In the genomic region with DNA sequence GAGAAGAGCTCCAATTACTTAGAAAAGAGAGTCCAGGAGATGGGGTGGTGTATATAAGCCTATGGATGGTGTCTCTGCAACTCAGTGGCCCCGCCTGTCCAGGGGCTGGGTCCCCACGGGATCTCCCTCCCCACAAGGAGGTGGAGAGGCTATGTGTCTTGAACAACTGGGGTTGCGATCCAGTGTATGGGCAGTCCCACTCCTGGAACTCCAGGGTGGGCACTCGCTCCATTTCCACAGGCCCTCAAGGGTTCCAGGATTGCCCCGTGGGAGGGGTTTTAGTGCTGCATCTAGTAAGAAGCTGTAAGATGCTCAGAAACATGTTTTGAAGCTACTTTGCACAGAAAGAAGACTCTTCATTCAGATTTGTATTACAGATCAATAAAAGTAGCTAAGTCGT, we compare ENCODE assay signal across 8 cellular contexts. TPM values are rescaled to one million over a fixed set of nuclear protein-coding genes. Genes with fewer than 3 reads are reported as not detected.
DNase-seq lines count a peak whose midpoint lies in the region; ATAC-seq and TF ChIP-seq lines count a peak whose summit lies in the region.

No MANE protein-coding gene starts in this region.

- ATAC-seq in GM19023 (IDR thresholded peaks at IDR 0.05; ENCODE audit: unreplicated experiment) = peak; percentile 19
- peak; percentile 12 for ATAC-seq in memory B cell (ENCODE audit: low read depth)

- H3K27ac ChIP-seq in caudate nucleus (ENCODE audit: low read depth, low read length) = peak overlapping the region; percentile 84

- no peak for TF ChIP-seq CTCF in NB4 (IDR thresholded peaks at IDR 0.05; ENCODE audit: low read depth, low read length)
- no peak for TF ChIP-seq CTCF in type B pancreatic cell (conservative IDR thresholded peaks at IDR 0.05)

- peak overlapping the region; percentile 80 for H3K4me3 ChIP-seq in NB4 (ENCODE audit: low read depth, low read length)

- H3K27me3 Mint-ChIP-seq in memory B cell (peaks cover 5% of the 10 kb centered on the region), type B pancreatic cell (peaks cover 20% of the 10 kb centered on the region)

- no peak for TF ChIP-seq POLR2A in NB4 (IDR thresholded peaks at IDR 0.05; ENCODE audit: extremely low read depth, insufficient read length)

- H3K9me3 Mint-ChIP-seq in memory B cell (no peaks in the 10 kb centered on the region), type B pancreatic cell (no peaks in the 10 kb centered on the region)

- H3K27ac Mint-ChIP-seq in memory B cell = peak overlapping the region; percentile 94
- peak overlapping the region; percentile 91 for H3K27ac Mint-ChIP-seq in type B pancreatic cell

- H3K4me1 Mint-ChIP-seq in memory B cell = peaks cover 22% of the 10 kb centered on the region
- H3K4me1 Mint-ChIP-seq in type B pancreatic cell (ENCODE audit: unreplicated experiment) = peaks cover 19% of the 10 kb centered on the region

- peak; percentile 10 for DNase-seq in AG08396 (ENCODE audit: low spot score)
- peak; percentile 29 for DNase-seq in NB4 (ENCODE audit: low read depth)
- DNase-seq in caudate nucleus (lab: John Stamatoyannopoulos, UW) = peak in 18 of 61 donors; percentile 0 to 25 (median 6)
- peak in 1 of 2 donors; percentile 11 for DNase-seq in memory B cell (ENCODE audit: low spot score in 2 of 2)
- DNase-seq in type B pancreatic cell (ENCODE audit: extremely low spot score, unreplicated experiment) = no peak
- no peak for DNase-seq in T1000 (lab: John Stamatoyannopoulos, UW)
- DNase-seq in NCI-H146 (lab: John Stamatoyannopoulos, UW) = no peak

- H3K36me3 Mint-ChIP-seq in memory B cell = no peaks in the 10 kb centered on the region
- peaks cover 4% of the 10 kb centered on the region for H3K36me3 Mint-ChIP-seq in type B pancreatic cell

- H3K4me3 Mint-ChIP-seq in memory B cell (peak overlapping the region; percentile 97), type B pancreatic cell (peak overlapping the region; percentile 90)

RNA-seq across cellular contexts. Expression of gene SMAD5, which starts 0.6 kb away (rescaled TPM):
- 69.1 and 80.0 TPM in 2 replicates for total RNA-seq in type B pancreatic cell (ENCODE audit: low replicate concordance)

Comparison
In these comparisons a context has a peak if more than half of its experiments do, and no peak if none do; other contexts are left out.
1. DNase-seq: peak in AG08396 (single experiment) and NB4 (single experiment); none in type B pancreatic cell (single experiment), T1000 (single experiment) and NCI-H146 (single experiment).